8 cellular contexts compared by ENCODE assay signal in genomic region chr6:43687079-43687436, GRCh38. TPM values are rescaled to one million over a fixed set of nuclear protein-coding genes. Genes with fewer than 3 reads are reported as not detected.
DNase-seq lines count a peak whose midpoint lies in the region; ATAC-seq and TF ChIP-seq lines count a peak whose summit lies in the region.

No MANE protein-coding gene starts in this region.

- H4K20me1 ChIP-seq in OCI-LY7 (ENCODE audit: insufficient read depth, low read length), result peaks cover 6% of the 10 kb centered on the region; the same call in 1 of the 2 replicates

- H3K27ac ChIP-seq in C4-2B (peak overlapping the region; percentile 89), OCI-LY7 (ENCODE audit: low read depth, low read length, poor library complexity, severe bottlenecking) (peak overlapping the region; percentile 38)

- no peaks in the 10 kb centered on the region for H3K36me3 Mint-ChIP-seq in endothelial cell (ENCODE audit: low read depth, unreplicated experiment)

- peak overlapping the region; percentile 98 for H3K4me3 ChIP-seq in OCI-LY7 (ENCODE audit: low read depth, low read length, poor library complexity, severe bottlenecking)
- H3K4me3 ChIP-seq in neuron (ENCODE audit: low read length), result peak overlapping the region; percentile 94

- peaks cover 23% of the 10 kb centered on the region for H3K4me1 Mint-ChIP-seq in endothelial cell (ENCODE audit: unreplicated experiment)

- CTCF ChIA-PET in OCI-LY7 (lab: Charles Lee; ENCODE audit: unreplicated experiment), result interaction anchor here (1.6 kb wide), 1 partner anchor 19 kb away, joined by 4 read pairs; no protein-coding TSS in a partner anchor

- H3K4me2 ChIP-seq in OCI-LY7 (ENCODE audit: low read length), result peak overlapping the region; percentile 89

- H3K79me2 ChIP-seq in OCI-LY7 (ENCODE audit: insufficient read depth, low read depth, low read length), result peaks cover 54% of the 10 kb centered on the region

- H3K36me3 ChIP-seq in OCI-LY7 (ENCODE audit: insufficient read depth, low read length) (peaks cover 26% of the 10 kb centered on the region), neuron (ENCODE audit: insufficient read depth, low read length) (peaks cover 12% of the 10 kb centered on the region)

- peaks cover 4% of the 10 kb centered on the region for H3K27me3 Mint-ChIP-seq in endothelial cell (ENCODE audit: unreplicated experiment)

- POLR2A ChIA-PET in OCI-LY7 (lab: Charles Lee), result interaction anchor here (1.5 to 4.3 kb wide), 2 partner anchors 18 to 28 kb away, joined by 12 to 44 read pairs; no protein-coding TSS in a partner anchor

- TF ChIP-seq CTCF in C4-2B (conservative IDR thresholded peaks at IDR 0.05) (no peak), OCI-LY7 (conservative IDR thresholded peaks at IDR 0.05; ENCODE audit: low read length) (no peak), endothelial cell (IDR thresholded peaks at IDR 0.05; ENCODE audit: unreplicated experiment) (no peak)

- H3K9me3 ChIP-seq in OCI-LY7 (ENCODE audit: low read length) (no peaks in the 10 kb centered on the region), neuron (ENCODE audit: low read length) (no peaks in the 10 kb centered on the region)

- no peaks in the 10 kb centered on the region for H3K9me3 Mint-ChIP-seq in endothelial cell (ENCODE audit: unreplicated experiment)

- no peak for ATAC-seq in GM21360 (IDR thresholded peaks at IDR 0.05; ENCODE audit: unreplicated experiment)

- H3K4me1 ChIP-seq in OCI-LY7 (ENCODE audit: insufficient read depth, low read length, poor library complexity, severe bottlenecking) (peaks cover 42% of the 10 kb centered on the region), neuron (ENCODE audit: insufficient read depth, low read length) (peaks cover 17% of the 10 kb centered on the region)

- no TSS peak for BruUV-seq in OCI-LY7 (replicated peaks; lab: Mats Ljungman, UMichigan)

- no peaks in the 10 kb centered on the region for H3K27me3 ChIP-seq in neuron (ENCODE audit: insufficient read depth, low read length)

- intact Hi-C loops in OCI-LY7 (cut with micrococcal nuclease; ENCODE audit: unreplicated experiment), result loop anchor here (1.0 kb wide), 1 partner anchor 19 kb away; no protein-coding TSS in a partner anchor

- peak overlapping the region; percentile 98 for H2AFZ ChIP-seq in OCI-LY7 (ENCODE audit: low read length)
- peak overlapping the region; percentile 64 for H2AFZ ChIP-seq in neuron (ENCODE audit: low read depth, low read length)

- peak overlapping the region; percentile 95 for H3K27ac Mint-ChIP-seq in endothelial cell (ENCODE audit: unreplicated experiment)

- H3K9me2 ChIP-seq in OCI-LY7 (ENCODE audit: insufficient read depth, low read length), result no peaks in the 10 kb centered on the region

- peak overlapping the region; percentile 96 for H3K4me3 Mint-ChIP-seq in endothelial cell (ENCODE audit: unreplicated experiment)

- DNase-seq in OCI-LY7 (ENCODE audit: low spot score), result no peak
- no peak for DNase-seq in endothelial cell (ENCODE audit: low spot score)
- DNase-seq in stimulated activated CD4-positive, alpha-beta T cell treated with anti-CD3 and anti-CD28 coated beads, Interleukin-4, amount 100 ng/mL, for 4 hours, result no peak
- no peak for DNase-seq in cerebellum (ENCODE audit: low spot score)
- no peak for DNase-seq in midbrain (lab: John Stamatoyannopoulos, UW)

RNA-seq across cellular contexts. Expression of gene MRPS18A, which starts 0.5 kb away (rescaled TPM):
- 57.3 and 86.1 TPM in 2 replicates for total RNA-seq in OCI-LY7 (2014; rRNA removed; shearing (Covaris generic))
- 54.7 and 61.6 TPM in 2 replicates for total RNA-seq in OCI-LY7 (2022)
- total RNA-seq in endothelial cell (ENCODE audit: unreplicated experiment), result 45.5 TPM
- total RNA-seq in cerebellum, result 17.0 TPM

RNA-seq across cellular contexts. Expression of gene RSPH9, which starts 42.2 kb away (rescaled TPM):
- 0.28 TPM in 1 of 2 replicates, not detected in the other for total RNA-seq in OCI-LY7 (2014; rRNA removed; shearing (Covaris generic))
- total RNA-seq in OCI-LY7 (2022) (not detected in 2 replicates), endothelial cell (ENCODE audit: unreplicated experiment) (not detected), cerebellum (3.4 TPM)

RNA-seq across cellular contexts. Expression of gene MAD2L1BP, which starts 51.4 kb away (rescaled TPM):
- total RNA-seq in OCI-LY7 (2014; rRNA removed; shearing (Covaris generic)), result 24.0 and 30.8 TPM in 2 replicates
- total RNA-seq in OCI-LY7 (2022), result 33.5 and 43.3 TPM in 2 replicates
- 26.8 TPM for total RNA-seq in endothelial cell (ENCODE audit: unreplicated experiment)
- 11.9 TPM for total RNA-seq in cerebellum

RNA-seq across cellular contexts. Expression of gene GTPBP2, which starts 58.0 kb away (rescaled TPM):
- 64.8 and 72.4 TPM in 2 replicates for total RNA-seq in OCI-LY7 (2014; rRNA removed; shearing (Covaris generic))
- total RNA-seq in OCI-LY7 (2022), result 86.5 and 90.0 TPM in 2 replicates
- 76.6 TPM for total RNA-seq in endothelial cell (ENCODE audit: unreplicated experiment)
- total RNA-seq in cerebellum, result 37.7 TPM
